ENCODE assay signal across 33 cellular contexts in genomic region chr7:88402529-88402928, GRCh38.
DNase-seq lines count a peak whose midpoint lies in the region; ATAC-seq, FAIRE-seq and TF ChIP-seq lines count a peak whose summit lies in the region.
"Had no signal": no experiment of that assay in that cellular context is flagged by ENCODE, and none has a peak within 500 bp of the region (broad histone marks: within the 10 kb centered on the region; RNA-seq: fewer than 3 reads in every experiment).

No MANE protein-coding gene starts in this region.

- no peaks in the 10 kb centered on the region for H3K27me3 ChIP-seq in HepG2 (ENCODE audit: control insufficient read depth in 1 of 2, insufficient read depth in 2 of 2, low read length in 2 of 2)
- H3K27me3 ChIP-seq in right lobe of liver, result no peaks in the 10 kb centered on the region
- H3K27me3 ChIP-seq: BE2C; BLaER1; BLaER1 treated with 17β-estradiol and CSF1 and Interleukin-3, amounts not matched to agents 10 nM and 100 nM had no signal

- in situ Hi-C loops in HepG2 (cut with HindIII; ENCODE audit: extremely low pct_ligation_motif_present, low pct_unique_long_range_greater_than_20kb), result no loop called here

- BruUV-seq in HepG2 (replicated peaks; lab: Mats Ljungman, UMichigan), result no TSS peak

- no peak overlapping the region for H3K4me2 ChIP-seq in HepG2 (ENCODE audit: low read depth, low read length)
- H3K4me2 ChIP-seq: A549; BLaER1; BLaER1 treated with 17β-estradiol and CSF1 and Interleukin-3, amounts not matched to agents 10 nM and 100 nM had no signal

- POLR2A ChIA-PET in HepG2 (lab: Yijun Ruan, JAX), result no interaction called here

- TF ChIP-seq RAD21 in HepG2 (CRISPR knock-in tag; IDR thresholded peaks at IDR 0.05), result no peak

- DNase-seq in HepG2 (ENCODE audit: low spot score) (no peak), right lobe of liver (no peak), kidney (no peak), urothelium cell line (ENCODE audit: low spot score) (no peak), iPS-NIHi11 (ENCODE audit: low spot score) (no peak)
- DNase-seq in stimulated activated CD4-positive, alpha-beta T cell treated with anti-CD3 and anti-CD28 coated beads, Interleukin-1b, Interleukin-23, amount 100 ng/mL, for 48 hours, result no peak
- DNase-seq: 8988T; ACHN; AML-193; BE2C; C1 segment of cervical spinal cord; Caco-2; Calu3; CD4-positive, alpha-beta memory T cell; CD4-positive, alpha-beta T cell; CD4-positive, CD25-positive, alpha-beta regulatory T cell; CD8-positive, alpha-beta memory T cell; CD8-positive, alpha-beta T cell; COR-L47; DMS 273 treated with DMSO at 0.1 percent for 48 hours; DMS153; DMS53; DMS79; DMS79 treated with DMSO at 0.1 percent for 48 hours; DND-41; EL had no signal

- TF ChIP-seq CTCF in HepG2 (CRISPR knock-in tag; IDR thresholded peaks at IDR 0.05), result no peak
- TF ChIP-seq CTCF in right lobe of liver (IDR thresholded peaks at IDR 0.05), result no peak
- TF ChIP-seq CTCF in kidney (IDR thresholded peaks at IDR 0.05; ENCODE audit: borderline replicate concordance, extremely low read depth, insufficient read depth), result no peak

- WGBS in HepG2 (ENCODE audit: low lambda C conversion rate), result 30% methylated on average over 5 of the region's 5 CpGs
- WGBS in right lobe of liver (ENCODE audit: insufficient coverage, low coverage, low lambda C conversion rate, missing lambda C conversion rate), result 76% methylated on average over 5 of the region's 5 CpGs

- CTCF ChIA-PET in HepG2 (lab: Yijun Ruan, JAX; ENCODE audit: low intra/inter-chr PET ratio, low total read pairs), result no interaction called here

- no peak for FAIRE-seq in HepG2 (lab: Jason Lieb, UNC)
- peak; percentile 8 for FAIRE-seq in kidney (lab: Jason Lieb, UNC)
- peak; percentile 74 for FAIRE-seq in urothelium cell line (lab: Jason Lieb, UNC)
- FAIRE-seq: A204.1, A549, D721Med had no signal

- H3K4me1 ChIP-seq in HepG2 (ENCODE audit: insufficient read depth, low read length), result no peaks in the 10 kb centered on the region
- H3K4me1 ChIP-seq in right lobe of liver, result no peaks in the 10 kb centered on the region
- H3K4me1 ChIP-seq in kidney (ENCODE audit: control insufficient read depth in 1 of 2, insufficient read depth in 1 of 2, low read depth in 1 of 2, low read length in 2 of 2), result no peaks in the 10 kb centered on the region
- H3K4me1 ChIP-seq: A549, BE2C, BLaER1, Caco-2 had no signal

- H3K27ac ChIP-seq in HepG2 (ENCODE audit: extremely low read length, insufficient read depth, low read length), result no peak overlapping the region
- H3K27ac ChIP-seq in right lobe of liver, result no peak overlapping the region
- no peak overlapping the region for H3K27ac ChIP-seq in kidney (ENCODE audit: low read depth in 2 of 2, low read length in 2 of 2)
- H3K27ac ChIP-seq: 22Rv1; A549; BLaER1; BLaER1 treated with 17β-estradiol and CSF1 and Interleukin-3, amounts not matched to agents 10 nM and 100 nM; C4-2B had no signal

- H3K4me3 ChIP-seq in HepG2 (replicated peaks in 1 of 3; ENCODE audit: insufficient read depth in 1 of 3, low read depth in 2 of 3, low read length in 3 of 3) (no peak overlapping the region), right lobe of liver (no peak overlapping the region), kidney (ENCODE audit: low read length in 2 of 2) (no peak overlapping the region)
- H3K4me3 ChIP-seq: A549; BLaER1; BLaER1 treated with 17β-estradiol and CSF1 and Interleukin-3, amounts not matched to agents 10 nM and 100 nM had no signal

- ATAC-seq in HepG2 (no peak), right lobe of liver (no peak)
- ATAC-seq: A549; CD8-positive, alpha-beta T cell had no signal

- intact Hi-C loops in HepG2 (cut with micrococcal nuclease; ENCODE audit: unreplicated experiment), result no loop called here
- intact Hi-C loops in right lobe of liver (cut with DNase I), result no loop called here
- intact Hi-C loops in kidney (cut with DNase I), result no loop called here

- H3K9ac ChIP-seq in HepG2 (ENCODE audit: insufficient read depth, low read depth, low read length) (no peak overlapping the region), kidney (ENCODE audit: low read length in 2 of 2) (no peak overlapping the region)
- H3K9ac ChIP-seq: BLaER1; BLaER1 treated with 17β-estradiol and CSF1 and Interleukin-3, amounts not matched to agents 10 nM and 100 nM had no signal

- H3K9me3 ChIP-seq in HepG2 (ENCODE audit: low read length), result no peaks in the 10 kb centered on the region
- no peaks in the 10 kb centered on the region for H3K9me3 ChIP-seq in right lobe of liver
- no peaks in the 10 kb centered on the region for H3K9me3 ChIP-seq in kidney (ENCODE audit: control insufficient read depth in 1 of 2, low read length in 2 of 2)
- H3K9me3 ChIP-seq: A549, BE2C, Caco-2 had no signal

- H4K20me1 ChIP-seq in HepG2 (ENCODE audit: insufficient read depth, low read length), result no peaks in the 10 kb centered on the region
- H4K20me1 ChIP-seq: BLaER1; BLaER1 treated with 17β-estradiol and CSF1 and Interleukin-3, amounts not matched to agents 10 nM and 100 nM had no signal

- no peak overlapping the region for H2AFZ ChIP-seq in HepG2 (ENCODE audit: low read length)

- H3K79me2 ChIP-seq in HepG2 (ENCODE audit: insufficient read depth, low read length), result no peaks in the 10 kb centered on the region

- H3K36me3 ChIP-seq in HepG2 (replicated peaks in 1 of 2; ENCODE audit: control insufficient read depth in 1 of 2, insufficient read depth in 2 of 2, low read length in 2 of 2) (no peaks in the 10 kb centered on the region), right lobe of liver (no peaks in the 10 kb centered on the region), kidney (ENCODE audit: control insufficient read depth in 1 of 2, insufficient read depth in 2 of 2, low read length in 2 of 2) (no peaks in the 10 kb centered on the region)
- H3K36me3 ChIP-seq: BE2C; BLaER1; BLaER1 treated with 17β-estradiol and CSF1 and Interleukin-3, amounts not matched to agents 10 nM and 100 nM had no signal

- no peak for TF ChIP-seq POLR2A in HepG2 (IDR thresholded peaks at IDR 0.05; ENCODE audit: insufficient read depth in 1 of 2, low read depth in 2 of 2, low read length in 2 of 2)
- TF ChIP-seq POLR2A in right lobe of liver (IDR thresholded peaks at IDR 0.05), result no peak

- TF ChIP-seq EP300 in HepG2 (IDR thresholded peaks at IDR 0.05; ENCODE audit: low read depth in 2 of 2, low read length in 2 of 2) (no peak), HepG2 (CRISPR knock-in tag; IDR thresholded peaks at IDR 0.05; ENCODE audit: borderline replicate concordance) (no peak)

TF ChIP-seq in HepG2, 621 proteins besides CTCF, POLR2A, EP300 and RAD21:
- TF ChIP-seq E2F2 (CRISPR knock-in tag; IDR thresholded peaks at IDR 0.05; ENCODE audit: borderline replicate concordance) (no peak), MNT (IDR thresholded peaks at IDR 0.05) (peak; percentile 84)
